28 cellular contexts compared by ENCODE assay signal in genomic region chr20:44438782-44439181, GRCh38.
"Had no signal": no experiment of that assay in that cellular context is flagged by ENCODE, and none has a peak within 500 bp of the region (broad histone marks: within the 10 kb centered on the region; RNA-seq: fewer than 3 reads in every experiment).

No MANE protein-coding gene starts in this region.

- DNase-seq: dermis blood vessel endothelial cell; dorsolateral prefrontal cortex; effector CD4-positive, alpha-beta T cell; effector memory CD4-positive, alpha-beta T cell; endodermal cell; erythroblast; esophagus squamous epithelium; foreskin fibroblast; foreskin melanocyte; gastrocnemius medialis; glutamatergic neuron; head of caudate nucleus; heart right ventricle; hippocampal formation; left cardiac atrium; left lung; left ventricle myocardium superior; lower lobe of right lung; mesenchymal stem cell; mucosa of descending colon; naive B cell; naive thymus-derived CD8-positive, alpha-beta T cell had no signal

- H3K9me3 Mint-ChIP-seq: mesothelial cell of epicardium; naive thymus-derived CD8-positive, alpha-beta T cell had no signal

- H3K4me3 Mint-ChIP-seq: endodermal cell; mesothelial cell of epicardium; naive B cell; naive thymus-derived CD8-positive, alpha-beta T cell had no signal

- H3K4me3 ChIP-seq: coronary artery, dorsolateral prefrontal cortex, esophagus squamous epithelium, gastrocnemius medialis, heart right ventricle, left lung, lower lobe of right lung, mucosa of descending colon had no signal

- H3K27ac Mint-ChIP-seq: endodermal cell; mesothelial cell of epicardium; naive B cell; naive thymus-derived CD8-positive, alpha-beta T cell had no signal

- ATAC-seq: esophagus mucosa; gastrocnemius medialis; heart right ventricle; left cardiac atrium; left lung; left ventricle myocardium superior; lower lobe of right lung; mucosa of descending colon; naive thymus-derived CD8-positive, alpha-beta T cell had no signal

- H3K36me3 Mint-ChIP-seq: mesothelial cell of epicardium; naive thymus-derived CD8-positive, alpha-beta T cell had no signal

- H3K36me3 ChIP-seq: esophagus squamous epithelium, gastrocnemius medialis, heart right ventricle, left lung, lower lobe of right lung had no signal

- H3K27me3 ChIP-seq: dorsolateral prefrontal cortex, gastrocnemius medialis had no signal

- H3K9me3 ChIP-seq: esophagus squamous epithelium, gastrocnemius medialis, heart right ventricle, left lung, lower lobe of right lung, mucosa of descending colon had no signal

- H3K27ac ChIP-seq: coronary artery, dorsolateral prefrontal cortex, epithelial cell of prostate, esophagus squamous epithelium, gastrocnemius medialis, heart right ventricle, left lung, lower lobe of right lung had no signal

- H3K4me1 Mint-ChIP-seq: mesothelial cell of epicardium; naive thymus-derived CD8-positive, alpha-beta T cell had no signal

- FAIRE-seq: islet of Langerhans, keratinocyte had no signal

- H3K4me1 ChIP-seq: esophagus squamous epithelium, gastrocnemius medialis, heart right ventricle, left lung, lower lobe of right lung had no signal
